In genomic region chr2:128317186-128317897, GRCh38 we compare ENCODE assay signal across 8 cellular contexts. TPM values are rescaled to one million over a fixed set of nuclear protein-coding genes. Genes with fewer than 3 reads are reported as not detected.
DNase-seq lines count a peak whose midpoint lies in the region; ATAC-seq, FAIRE-seq and TF ChIP-seq lines count a peak whose summit lies in the region.

No MANE protein-coding gene starts in this region.

- peaks cover 8 to 20% of the 10 kb centered on the region in 2 experiments for H3K4me1 ChIP-seq in trophoblast cell (ENCODE audit: control insufficient read depth in 1 of 2, insufficient read depth in 2 of 2, low read length in 2 of 2)

- no peak overlapping the region for H3K23ac ChIP-seq in trophoblast cell (ENCODE audit: low read length)

- intact Hi-C loops in activated CD8-positive, alpha-beta T cell treated with anti-CD3 and anti-CD28 coated beads for 36 hours (cut with micrococcal nuclease), result no loop called here

- H4K8ac ChIP-seq in trophoblast cell (ENCODE audit: low read depth, low read length), result peak overlapping the region; percentile 20

- H3K9me3 Mint-ChIP-seq in activated CD8-positive, alpha-beta T cell treated with anti-CD3 and anti-CD28 coated beads for 36 hours, result no peaks in the 10 kb centered on the region

- in situ Hi-C loops in KBM-7 (cut with MboI; ENCODE audit: low pct_unique_long_range_greater_than_20kb, low sequenced_read_pairs), result no loop called here

- peak overlapping the region; percentile 64 for H2BK12ac ChIP-seq in trophoblast cell (ENCODE audit: low read length)

- no CpG with 5 or more reads among the region's 34 CpGs for WGBS in trophoblast cell (ENCODE audit: extremely low coverage, insufficient coverage, insufficient read length)

- H3K27ac Mint-ChIP-seq in activated CD8-positive, alpha-beta T cell treated with anti-CD3 and anti-CD28 coated beads for 36 hours, result peak overlapping the region; percentile 57

- H2AK5ac ChIP-seq in trophoblast cell (ENCODE audit: low read length), result peak overlapping the region; percentile 61

- peak overlapping the region; percentile 84 for H3K4me3 Mint-ChIP-seq in activated CD8-positive, alpha-beta T cell treated with anti-CD3 and anti-CD28 coated beads for 36 hours

- H3K18ac ChIP-seq in trophoblast cell (ENCODE audit: low read length), result peak overlapping the region; percentile 85

- H3K9me3 ChIP-seq in trophoblast cell (ENCODE audit: insufficient read depth, low read depth, low read length), result no peaks in the 10 kb centered on the region

- peak overlapping the region; percentile 80 for H3K4me2 ChIP-seq in trophoblast cell (ENCODE audit: low read length)

- peak overlapping the region; percentile 33 for H3K14ac ChIP-seq in trophoblast cell (ENCODE audit: low read length)

- peaks cover 18 to 20% of the 10 kb centered on the region in 2 experiments for H3K36me3 ChIP-seq in trophoblast cell (ENCODE audit: control insufficient read depth in 1 of 2, insufficient read depth in 2 of 2, low read length in 2 of 2)

- peaks cover 9% of the 10 kb centered on the region for H3K36me3 Mint-ChIP-seq in activated CD8-positive, alpha-beta T cell treated with anti-CD3 and anti-CD28 coated beads for 36 hours (ENCODE audit: low read depth)

- peak overlapping the region; percentile 90 for H3K4ac ChIP-seq in trophoblast cell (ENCODE audit: low read depth, low read length)

- peaks cover 26% of the 10 kb centered on the region for H3K79me2 ChIP-seq in trophoblast cell (ENCODE audit: control insufficient read depth, insufficient read depth, low read length, poor library complexity)

- H4K12ac ChIP-seq in trophoblast cell (ENCODE audit: low read depth, low read length), result no peak overlapping the region

- ATAC-seq in GM21619 (IDR thresholded peaks at IDR 0.05; ENCODE audit: unreplicated experiment), result peak; percentile 41
- ATAC-seq in activated CD8-positive, alpha-beta T cell treated with anti-CD3 and anti-CD28 coated beads for 36 hours, result peak; percentile 24

- H3K9ac ChIP-seq in trophoblast cell (ENCODE audit: low read length), result peak overlapping the region; percentile 54

- no peak for TF ChIP-seq CTCF in activated CD8-positive, alpha-beta T cell treated with anti-CD3 and anti-CD28 coated beads for 36 hours (IDR thresholded peaks at IDR 0.05)

- H2BK5ac ChIP-seq in trophoblast cell (ENCODE audit: low read depth, low read length, poor library complexity), result peak overlapping the region; percentile 31

- H3K27me3 Mint-ChIP-seq in activated CD8-positive, alpha-beta T cell treated with anti-CD3 and anti-CD28 coated beads for 36 hours, result peaks cover 4% of the 10 kb centered on the region

- peak overlapping the region; percentile 79 for H3K4me3 ChIP-seq in trophoblast cell (ENCODE audit: low read depth, low read length)

- peaks cover 16% of the 10 kb centered on the region for H3K79me1 ChIP-seq in trophoblast cell (ENCODE audit: low read length)

- H4K91ac ChIP-seq in trophoblast cell (ENCODE audit: low read depth, low read length), result peak overlapping the region; percentile 39

- peaks cover 43% of the 10 kb centered on the region for H3K4me1 Mint-ChIP-seq in activated CD8-positive, alpha-beta T cell treated with anti-CD3 and anti-CD28 coated beads for 36 hours (ENCODE audit: low read depth)

- no peak for TF ChIP-seq POLR2A in GM12891 (IDR thresholded peaks at IDR 0.05; ENCODE audit: low read depth, low read length)

- POLR2A ChIA-PET in activated CD8-positive, alpha-beta T cell treated with anti-CD3 and anti-CD28 coated beads for 36 hours (lab: Charles Lee), result no interaction called here

- peak overlapping the region; percentile 43 for H2AFZ ChIP-seq in trophoblast cell (ENCODE audit: insufficient read depth, low read length, poor library complexity)

- DNase-seq in GM12891 (ENCODE audit: insufficient read length, low spot score) (peak; percentile 71), KBM-7 (peak; percentile 52), germinal center (ENCODE audit: low spot score) (peak; percentile 89), trophoblast cell (peak in 1 of 2 donors; percentile 26), NCI-H1436 (lab: John Stamatoyannopoulos, UW) (no peak), KG1 (lab: John Stamatoyannopoulos, UW) (no peak)
- DNase-seq in activated CD8-positive, alpha-beta T cell treated with anti-CD3 and anti-CD28 coated beads for 36 hours, result peak; percentile 58

- H3K27me3 ChIP-seq in trophoblast cell (ENCODE audit: insufficient read depth, low read length), result no peaks in the 10 kb centered on the region

- peak overlapping the region; percentile 52 for H2BK120ac ChIP-seq in trophoblast cell (ENCODE audit: insufficient read depth, low read length, poor library complexity)

- CTCF ChIA-PET in activated CD8-positive, alpha-beta T cell treated with anti-CD3 and anti-CD28 coated beads for 36 hours (lab: Charles Lee), result interaction anchor here (1.0 to 2.3 kb wide), 2 partner anchors 18 to 83 kb away, joined by 3 to 7 read pairs; no protein-coding TSS in a partner anchor

- FAIRE-seq in GM12891 (lab: Jason Lieb, UNC), result no peak

- H3K27ac ChIP-seq in trophoblast cell (ENCODE audit: low read depth, low read length), result no peak overlapping the region

TF ChIP-seq in GM12891, 5 proteins besides CTCF, POLR2A, EP300 and RAD21:
- TF ChIP-seq TAF1 (IDR thresholded peaks at IDR 0.05; ENCODE audit: low read depth, low read length) (no peak), SPI1 (IDR thresholded peaks at IDR 0.05; ENCODE audit: low read depth, low read length) (peak; percentile 93), PAX5 (IDR thresholded peaks at IDR 0.05; ENCODE audit: insufficient read depth, low read length, severe bottlenecking) (no peak)

RNA-seq across cellular contexts. Expression of gene HS6ST1, which starts 1.3 kb away (rescaled TPM):
- 2.6 TPM for polyA plus RNA-seq in GM12891 (2012; ENCODE audit: low read depth, missing spikeins)
- 10 to 100 TPM; 12.5 to 13.0 TPM for total RNA-seq in activated CD8-positive, alpha-beta T cell treated with anti-CD3 and anti-CD28 coated beads for 36 hours
- polyA plus RNA-seq in trophoblast cell (2013), result 26.6 and 27.7 TPM in 2 replicates

Comparison
In these comparisons a context has a peak if more than half of its experiments do, and no peak if none do; other contexts are left out.
1. DNase-seq: peak in GM12891 (single experiment), KBM-7 (single experiment), activated CD8-positive, alpha-beta T cell treated with anti-CD3 and anti-CD28 coated beads for 36 hours (single experiment) and germinal center (single experiment); none in NCI-H1436 (single experiment) and KG1 (single experiment).